In genomic region chr15:62847900-62848489, GRCh38 we compare ENCODE assay signal across 9 cellular contexts.
DNase-seq lines count a peak whose midpoint lies in the region; ATAC-seq and TF ChIP-seq lines count a peak whose summit lies in the region.
"Had no signal": no experiment of that assay in that cellular context is flagged by ENCODE, and none has a peak within 500 bp of the region (broad histone marks: within the 10 kb centered on the region; RNA-seq: fewer than 3 reads in every experiment).

No MANE protein-coding gene starts in this region.

- no peak for ATAC-seq in stimulated activated memory B cell treated with anti-CD40 and anti-IgM and Interleukin-4, amounts not matched to agents 10 μg/mL and 1 μg/mL and 100 μg/mL, for 72 hours

- peak; percentile 12 for DNase-seq in NCI-H146 (lab: John Stamatoyannopoulos, UW)
- DNase-seq in NCI-H146 treated with DMSO at 0.1 percent for 48 hours (lab: John Stamatoyannopoulos, UW; ENCODE audit: unreplicated experiment) = no peak
- peak; percentile 22 for DNase-seq in NCI-H1048 (lab: John Stamatoyannopoulos, UW)
- peak; percentile 5 for DNase-seq in activated T-cell treated with anti-CD3 and anti-CD28 coated beads for 24 hours (ENCODE audit: low read depth)
- DNase-seq in foreskin fibroblast = peak; percentile 38 to 76
- no peak for DNase-seq in osteocyte (ENCODE audit: extremely low spot score, unreplicated experiment)
- no peak for DNase-seq in GF-D8 (lab: John Stamatoyannopoulos, UW)

- H3K27ac Mint-ChIP-seq in osteocyte (ENCODE audit: unreplicated experiment) = peak overlapping the region; percentile 79
- H3K27ac Mint-ChIP-seq in stimulated activated memory B cell treated with anti-CD40 and anti-IgM and Interleukin-4, amounts not matched to agents 10 μg/mL and 1 μg/mL and 100 μg/mL, for 72 hours = no peak overlapping the region

- H3K36me3 Mint-ChIP-seq in osteocyte (ENCODE audit: unreplicated experiment) = no peaks in the 10 kb centered on the region
- H3K36me3 Mint-ChIP-seq in stimulated activated memory B cell treated with anti-CD40 and anti-IgM and Interleukin-4, amounts not matched to agents 10 μg/mL and 1 μg/mL and 100 μg/mL, for 72 hours = no peaks in the 10 kb centered on the region

- TF ChIP-seq CTCF in foreskin fibroblast (IDR thresholded peaks at IDR 0.05; ENCODE audit: low read depth, low read length) = peak; percentile 57
- peak; percentile 63 for TF ChIP-seq CTCF in osteocyte (IDR thresholded peaks at IDR 0.05)

- peaks cover 94% of the 10 kb centered on the region for H3K4me1 Mint-ChIP-seq in osteocyte (ENCODE audit: unreplicated experiment)
- no peaks in the 10 kb centered on the region for H3K4me1 Mint-ChIP-seq in stimulated activated memory B cell treated with anti-CD40 and anti-IgM and Interleukin-4, amounts not matched to agents 10 μg/mL and 1 μg/mL and 100 μg/mL, for 72 hours

- H3K4me3 ChIP-seq in foreskin fibroblast (ENCODE audit: low read depth in 1 of 2, low read length in 2 of 2) = no peak overlapping the region
- H3K4me3 ChIP-seq: BLaER1 treated with 17β-estradiol and CSF1 and Interleukin-3, amounts not matched to agents 10 nM and 100 nM had no signal

- H3K4me3 Mint-ChIP-seq in osteocyte (ENCODE audit: unreplicated experiment) = no peak overlapping the region
- H3K4me3 Mint-ChIP-seq in stimulated activated memory B cell treated with anti-CD40 and anti-IgM and Interleukin-4, amounts not matched to agents 10 μg/mL and 1 μg/mL and 100 μg/mL, for 72 hours = no peak overlapping the region

- no peaks in the 10 kb centered on the region for H3K9me3 Mint-ChIP-seq in osteocyte (ENCODE audit: unreplicated experiment)
- no peaks in the 10 kb centered on the region for H3K9me3 Mint-ChIP-seq in stimulated activated memory B cell treated with anti-CD40 and anti-IgM and Interleukin-4, amounts not matched to agents 10 μg/mL and 1 μg/mL and 100 μg/mL, for 72 hours

- H3K27me3 Mint-ChIP-seq in osteocyte (ENCODE audit: unreplicated experiment) = no peaks in the 10 kb centered on the region
- peaks cover 31% of the 10 kb centered on the region for H3K27me3 Mint-ChIP-seq in stimulated activated memory B cell treated with anti-CD40 and anti-IgM and Interleukin-4, amounts not matched to agents 10 μg/mL and 1 μg/mL and 100 μg/mL, for 72 hours

Comparison
In these comparisons a context has a peak if more than half of its experiments do, and no peak if none do; other contexts are left out.
1. DNase-seq: peak in NCI-H146 (single experiment), NCI-H1048 (single experiment), activated T-cell treated with anti-CD3 and anti-CD28 coated beads for 24 hours (single experiment) and foreskin fibroblast (2 of 2); none in NCI-H146 treated with DMSO at 0.1 percent for 48 hours (single experiment), osteocyte (single experiment) and GF-D8 (single experiment).